In the genomic region with DNA sequence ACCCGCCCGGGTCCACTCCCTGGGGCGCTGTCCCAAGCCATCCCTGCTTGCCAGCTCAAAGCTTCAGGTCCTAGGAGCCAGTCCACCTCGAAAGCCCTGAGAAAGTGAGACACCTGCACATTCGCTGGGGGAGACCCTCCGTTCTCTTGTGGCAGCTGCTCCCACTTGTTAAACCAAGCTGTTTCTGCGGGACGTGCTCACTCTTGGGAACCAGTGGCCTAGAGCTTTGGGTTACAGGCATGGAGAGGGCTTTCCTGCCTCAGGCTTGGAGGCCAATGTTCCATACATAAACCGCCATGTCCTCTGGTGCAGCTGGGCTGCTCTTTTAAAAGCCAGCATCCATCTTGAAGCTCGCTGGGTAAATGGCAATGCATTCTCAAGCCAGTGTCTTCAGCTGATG, we compare ENCODE assay signal across 22 cellular contexts.
"Had no signal": no experiment of that assay in that cellular context is flagged by ENCODE, and none has a peak within 500 bp of the region (broad histone marks: within the 10 kb centered on the region; RNA-seq: fewer than 3 reads in every experiment).

No MANE protein-coding gene starts in this region.

- H3K27me3 ChIP-seq: adrenal gland, breast epithelium had no signal

- FAIRE-seq: RCC 7860 had no signal

- H3K9me3 Mint-ChIP-seq: activated CD4-positive, alpha-beta memory T cell treated with anti-CD3 and anti-CD28 coated beads for 36 hours; activated CD4-positive, alpha-beta T cell treated with anti-CD3 and anti-CD28 coated beads, Interleukin-2, amount 10 ng/mL, durations not matched to agents 7 days and 5 days; activated naive CD4-positive, alpha-beta T cell treated with anti-CD3 and anti-CD28 coated beads, Interleukin-2, amount 10 ng/mL, durations not matched to agents 7 days and 5 days; activated naive CD8-positive, alpha-beta T cell treated with anti-CD3 and anti-CD28 coated beads for 36 hours; activated T-helper 17 cell treated with anti-CD3 and anti-CD28 coated beads, Interleukin-2, amount 50 U/mL, for 72 hours; central memory CD8-positive, alpha-beta T cell; T-helper 1 cell treated with Interleukin-12 subunit alpha and Interleukin-12 subunit beta and Interleukin-4 antibody, amounts not matched to agents 30 μg/mL and 1 μg/mL, for 36 hours had no signal

- H3K27ac Mint-ChIP-seq: activated CD4-positive, alpha-beta memory T cell treated with anti-CD3 and anti-CD28 coated beads for 36 hours; activated CD4-positive, alpha-beta T cell treated with anti-CD3 and anti-CD28 coated beads, Interleukin-2, amount 10 ng/mL, durations not matched to agents 7 days and 5 days; activated naive CD4-positive, alpha-beta T cell treated with anti-CD3 and anti-CD28 coated beads, Interleukin-2, amount 10 ng/mL, durations not matched to agents 7 days and 5 days; activated naive CD8-positive, alpha-beta T cell treated with anti-CD3 and anti-CD28 coated beads for 36 hours; activated T-helper 17 cell treated with anti-CD3 and anti-CD28 coated beads, Interleukin-2, amount 50 U/mL, for 72 hours; T-helper 1 cell treated with Interleukin-12 subunit alpha and Interleukin-12 subunit beta and Interleukin-4 antibody, amounts not matched to agents 30 μg/mL and 1 μg/mL, for 36 hours had no signal

- H3K9me3 ChIP-seq: adrenal gland, breast epithelium had no signal

- H3K4me1 Mint-ChIP-seq: activated T-helper 17 cell treated with anti-CD3 and anti-CD28 coated beads, Interleukin-2, amount 50 U/mL, for 72 hours had no signal

- H3K4me3 ChIP-seq: adrenal gland, breast epithelium had no signal

- H3K36me3 ChIP-seq: adrenal gland, breast epithelium had no signal

- H3K36me3 Mint-ChIP-seq: activated CD4-positive, alpha-beta memory T cell treated with anti-CD3 and anti-CD28 coated beads for 36 hours; activated naive CD4-positive, alpha-beta T cell treated with anti-CD3 and anti-CD28 coated beads, Interleukin-2, amount 10 ng/mL, durations not matched to agents 7 days and 5 days; activated naive CD8-positive, alpha-beta T cell treated with anti-CD3 and anti-CD28 coated beads for 36 hours had no signal

- H3K27ac ChIP-seq: adrenal gland, breast epithelium had no signal

- DNase-seq: activated CD4-positive, alpha-beta memory T cell treated with anti-CD3 and anti-CD28 coated beads for 36 hours; activated CD4-positive, alpha-beta T cell treated with anti-CD3 and anti-CD28 coated beads, Interleukin-2, amount 10 ng/mL, durations not matched to agents 7 days and 5 days; activated CD4-positive, CD25-positive, alpha-beta regulatory T cell treated with anti-CD3 and anti-CD28 coated beads, Interleukin-2, amount 50 U/mL, for 72 hours; activated gamma-delta T cell treated with Interleukin-2 at 50 U/mL for 16 hours; activated naive CD4-positive, alpha-beta T cell treated with anti-CD3 and anti-CD28 coated beads, Interleukin-2, amount 10 ng/mL, durations not matched to agents 7 days and 5 days; activated naive CD8-positive, alpha-beta T cell treated with anti-CD3 and anti-CD28 coated beads for 36 hours; activated T-cell treated with anti-CD3 and anti-CD28 coated beads for 4 hours; adrenal gland; anterior cingulate cortex; Karpas-422; MM.1S; NCI-H1105 treated with DMSO at 0.1 percent for 48 hours; NCI-H1436 treated with DMSO at 0.1 percent for 48 hours; NCI-H2081; NCI-H510A treated with DMSO at 0.1 percent for 48 hours; PC-3; SHP77 had no signal

- H3K27me3 Mint-ChIP-seq: activated CD4-positive, alpha-beta memory T cell treated with anti-CD3 and anti-CD28 coated beads for 36 hours; activated CD4-positive, alpha-beta T cell treated with anti-CD3 and anti-CD28 coated beads, Interleukin-2, amount 10 ng/mL, durations not matched to agents 7 days and 5 days; activated naive CD8-positive, alpha-beta T cell treated with anti-CD3 and anti-CD28 coated beads for 36 hours; activated T-helper 17 cell treated with anti-CD3 and anti-CD28 coated beads, Interleukin-2, amount 50 U/mL, for 72 hours; central memory CD8-positive, alpha-beta T cell had no signal

- ATAC-seq: PC-3 had no signal

- H3K4me3 Mint-ChIP-seq: activated CD4-positive, alpha-beta memory T cell treated with anti-CD3 and anti-CD28 coated beads for 36 hours; activated CD4-positive, alpha-beta T cell treated with anti-CD3 and anti-CD28 coated beads, Interleukin-2, amount 10 ng/mL, durations not matched to agents 7 days and 5 days; activated naive CD4-positive, alpha-beta T cell treated with anti-CD3 and anti-CD28 coated beads, Interleukin-2, amount 10 ng/mL, durations not matched to agents 7 days and 5 days; activated naive CD8-positive, alpha-beta T cell treated with anti-CD3 and anti-CD28 coated beads for 36 hours; activated T-helper 17 cell treated with anti-CD3 and anti-CD28 coated beads, Interleukin-2, amount 50 U/mL, for 72 hours; central memory CD8-positive, alpha-beta T cell; T-helper 1 cell treated with Interleukin-12 subunit alpha and Interleukin-12 subunit beta and Interleukin-4 antibody, amounts not matched to agents 30 μg/mL and 1 μg/mL, for 36 hours had no signal
